In the genomic region with DNA sequence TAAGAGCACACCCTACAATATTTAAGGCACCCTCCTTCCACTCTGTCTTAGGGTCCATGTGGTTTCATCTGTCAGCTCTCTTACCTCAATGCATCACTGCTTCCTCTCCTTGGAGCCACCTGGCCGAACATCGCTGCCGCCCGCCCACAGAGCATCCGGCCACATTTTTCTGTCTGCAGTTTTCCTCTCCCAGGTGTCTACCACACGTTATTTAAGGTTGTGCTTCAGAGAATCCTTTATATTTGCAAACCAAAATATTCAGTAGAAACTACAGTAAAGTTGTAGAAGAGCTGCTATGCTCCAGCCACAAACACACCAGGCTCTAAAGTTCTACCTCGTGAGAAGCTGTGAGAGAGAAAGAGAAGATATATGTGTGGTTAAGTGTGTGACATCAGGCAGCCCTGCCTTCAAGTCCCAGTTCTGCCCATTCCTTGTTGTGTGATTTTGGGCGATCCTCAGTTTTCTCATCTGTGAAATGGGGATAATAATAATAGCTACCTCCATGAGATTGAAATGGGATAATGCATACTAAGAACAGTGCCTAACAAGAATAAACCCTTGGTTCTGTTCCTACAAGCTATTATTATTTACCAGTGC, we compare ENCODE assay signal across 9 cellular contexts. TPM values are rescaled to one million over a fixed set of nuclear protein-coding genes. Genes with fewer than 3 reads are reported as not detected.
DNase-seq lines count a peak whose midpoint lies in the region; ATAC-seq and TF ChIP-seq lines count a peak whose summit lies in the region.
"Had no signal": no experiment of that assay in that cellular context is flagged by ENCODE, and none has a peak within 500 bp of the region (broad histone marks: within the 10 kb centered on the region; RNA-seq: fewer than 3 reads in every experiment).

No MANE protein-coding gene starts in this region.

- H3K9me3 Mint-ChIP-seq in chondrocyte (ENCODE audit: low read depth) = no peaks in the 10 kb centered on the region

- H3K4me3 ChIP-seq in GM12864 (ENCODE audit: low read depth, low read length) (no peak overlapping the region; the same call in 1 of the 2 replicates), SU-DHL-6 (ENCODE audit: insufficient read depth, low read length, poor library complexity, severe bottlenecking) (peak overlapping the region; percentile 26), HAP-1 (no peak overlapping the region)
- H3K4me3 ChIP-seq: body of pancreas had no signal

- H3K36me3 ChIP-seq in SU-DHL-6 (ENCODE audit: low read length) (peaks cover 2% of the 10 kb centered on the region; the same call in 1 of the 2 replicates), HAP-1 (replicated peaks) (no peaks in the 10 kb centered on the region)

- DNase-seq in GM12864 (ENCODE audit: low read depth) (peak; percentile 89), NCI-H748 (lab: John Stamatoyannopoulos, UW; ENCODE audit: unreplicated experiment) (no peak), HAP-1 (ENCODE audit: low spot score in 2 of 2) (no peak), chondrocyte (ENCODE audit: low spot score) (no peak)
- DNase-seq in activated naive CD8-positive, alpha-beta T cell treated with anti-CD3 and anti-CD28 coated beads, Interleukin-2, amount 50 U/mL, for 16 hours (ENCODE audit: low read depth, low spot score) = peak; percentile 70
- peak; percentile 74 for DNase-seq in stimulated activated naive CD4-positive, alpha-beta T cell treated with Interleukin-2 at 50 U/mL for 16 hours (lab: John Stamatoyannopoulos, UW)

- peaks cover 63% of the 10 kb centered on the region for H3F3A ChIP-seq in SU-DHL-6 (ENCODE audit: insufficient read depth)

- peaks cover 3% of the 10 kb centered on the region; the same call in 1 of the 2 replicates for H3K4me1 ChIP-seq in HAP-1
- H3K4me1 ChIP-seq: body of pancreas had no signal

- no peak for TF ChIP-seq CTCF in GM12864 (IDR thresholded peaks at IDR 0.05; ENCODE audit: low read depth, low read length, missing control alignments)
- TF ChIP-seq CTCF in SU-DHL-6 (IDR thresholded peaks at IDR 0.05; ENCODE audit: insufficient read depth, low read length, poor library complexity, severe bottlenecking) = no peak
- no peak for TF ChIP-seq CTCF in chondrocyte (IDR thresholded peaks at IDR 0.05)

- no peaks in the 10 kb centered on the region for H3K9me2 ChIP-seq in SU-DHL-6 (replicated peaks; ENCODE audit: insufficient read depth, low read length)

- H3K4me1 Mint-ChIP-seq in chondrocyte (ENCODE audit: low read depth) = peaks cover 4% of the 10 kb centered on the region

- H3K4me3 Mint-ChIP-seq in chondrocyte (ENCODE audit: unreplicated experiment) = no peak overlapping the region

- H2AFZ ChIP-seq in SU-DHL-6 (ENCODE audit: low read depth, low read length, severe bottlenecking) = no peak overlapping the region

- H3K4me2 ChIP-seq in SU-DHL-6 (ENCODE audit: low read depth, low read length, poor library complexity, severe bottlenecking) = peak overlapping the region; percentile 98

- H3K36me3 Mint-ChIP-seq in chondrocyte (ENCODE audit: low read depth) = no peaks in the 10 kb centered on the region

- H3K9ac ChIP-seq in SU-DHL-6 (ENCODE audit: low read length) = peak overlapping the region; percentile 79

- H3K9me3 ChIP-seq in SU-DHL-6 (ENCODE audit: insufficient read depth, low read length) (no peaks in the 10 kb centered on the region), HAP-1 (no peaks in the 10 kb centered on the region)
- H3K9me3 ChIP-seq: body of pancreas had no signal

- peaks cover 33% of the 10 kb centered on the region for H3K79me2 ChIP-seq in SU-DHL-6 (ENCODE audit: insufficient read depth, low read length)

- ATAC-seq in HG02610 (IDR thresholded peaks at IDR 0.05; ENCODE audit: unreplicated experiment) = peak; percentile 65
- ATAC-seq: body of pancreas had no signal

- in situ Hi-C loops in HAP-1 (cut with MboI; ENCODE audit: low sequenced_read_pairs) = no loop called here

- no peaks in the 10 kb centered on the region for H3K27me3 Mint-ChIP-seq in chondrocyte (ENCODE audit: low read depth)

- H3K27me3 ChIP-seq in SU-DHL-6 (ENCODE audit: low read length) = no peaks in the 10 kb centered on the region
- H3K27me3 ChIP-seq in HAP-1 (ENCODE audit: low read depth) = 0 out of 2 replicates have a peak, but pooled peaks cover 5% of the 10 kb centered on the region
- H3K27me3 ChIP-seq: body of pancreas had no signal

- no peak overlapping the region for H3K27ac Mint-ChIP-seq in chondrocyte (ENCODE audit: unreplicated experiment)

- no peaks in the 10 kb centered on the region for H4K20me1 ChIP-seq in SU-DHL-6 (ENCODE audit: low read depth, low read length)

- H3K27ac ChIP-seq in SU-DHL-6 (ENCODE audit: low read depth, low read length) = peak overlapping the region; percentile 97
- H3K27ac ChIP-seq: body of pancreas had no signal

RNA-seq across cellular contexts. Expression of a gene that starts 4.9 kb away (rescaled TPM):
- total RNA-seq in chondrocyte = 35.4 to 50.2 TPM (median 37.2 TPM) in 3 replicates

Comparison
In these comparisons a context has a peak if more than half of its experiments do, and no peak if none do; other contexts are left out.
1. DNase-seq: peak in GM12864 (single experiment), activated naive CD8-positive, alpha-beta T cell treated with anti-CD3 and anti-CD28 coated beads, Interleukin-2, amount 50 U/mL, for 16 hours (single experiment) and stimulated activated naive CD4-positive, alpha-beta T cell treated with Interleukin-2 at 50 U/mL for 16 hours (single experiment); none in NCI-H748 (single experiment), HAP-1 (0 of 2) and chondrocyte (single experiment).